12 cellular contexts compared by ENCODE assay signal in genomic region chr1:151312439-151313225, GRCh38. TPM values are rescaled to one million over a fixed set of nuclear protein-coding genes. Genes with fewer than 3 reads are reported as not detected.
DNase-seq lines count a peak whose midpoint lies in the region; ATAC-seq and TF ChIP-seq lines count a peak whose summit lies in the region.
"Had no signal": no experiment of that assay in that cellular context is flagged by ENCODE, and none has a peak within 500 bp of the region (broad histone marks: within the 10 kb centered on the region; RNA-seq: fewer than 3 reads in every experiment).

No MANE protein-coding gene starts in this region.

- in situ Hi-C loops in astrocyte of the spinal cord (cut with HindIII; ENCODE audit: low sequenced_read_pairs) = no loop called here

- no peaks in the 10 kb centered on the region for H3K27me3 Mint-ChIP-seq in activated T-cell treated with anti-CD3 and anti-CD28 coated beads, Interleukin-2, amount 50 U/mL, for 72 hours (ENCODE audit: low read depth)
- H3K27me3 Mint-ChIP-seq in activated T-cell treated with anti-CD3 and anti-CD28 coated beads, Interleukin-2, amount 50 U/mL, for 4 hours (ENCODE audit: low read depth) = no peaks in the 10 kb centered on the region

- no peak for DNase-seq in activated T-cell treated with anti-CD3 and anti-CD28 coated beads, Interleukin-2, amount 50 U/mL, for 72 hours
- no peak for DNase-seq in activated T-cell treated with anti-CD3 and anti-CD28 coated beads, Interleukin-2, amount 50 U/mL, for 4 hours
- DNase-seq in astrocyte of the spinal cord (ENCODE audit: low read depth, low spot score) (peak; percentile 50), left lung (no peak), tibial artery (no peak), MV-4-11 (lab: John Stamatoyannopoulos, UW) (no peak), posterior vena cava (ENCODE audit: low spot score) (no peak), GM20000 (ENCODE audit: low spot score) (no peak)
- DNase-seq: activated effector memory CD4-positive, alpha-beta T cell treated with Interleukin-2 at 50 U/mL for 16 hours; NCI-H2029 treated with DMSO at 0.1 percent for 48 hours; stimulated activated naive CD4-positive, alpha-beta T cell had no signal

- intact Hi-C loops in left lung (cut with DNase I) (no loop called here), tibial artery (cut with DNase I; ENCODE audit: low total_unique reads) (no loop called here), posterior vena cava (cut with DNase I) (no loop called here)

- H3K27me3 ChIP-seq in left lung (no peaks in the 10 kb centered on the region), tibial artery (no peaks in the 10 kb centered on the region)

- H3K36me3 ChIP-seq in left lung = peaks cover 0 to 90% of the 10 kb centered on the region in 2 donors
- peaks cover 18 to 90% (median 52%) of the 10 kb centered on the region in 3 donors for H3K36me3 ChIP-seq in tibial artery

- no peaks in the 10 kb centered on the region for H3K9me3 ChIP-seq in left lung
- H3K9me3 ChIP-seq in tibial artery = no peaks in the 10 kb centered on the region

- peak overlapping the region; percentile 65 to 77 for H3K27ac ChIP-seq in left lung
- peak overlapping the region; percentile 70 to 78 for H3K27ac ChIP-seq in tibial artery

- H3K4me3 ChIP-seq in astrocyte of the spinal cord (ENCODE audit: low read depth, low read length) (no peak overlapping the region), left lung (no peak overlapping the region), tibial artery (no peak overlapping the region)
- H3K4me3 ChIP-seq: GM12878 had no signal

- peaks cover 48% of the 10 kb centered on the region for H3K4me1 Mint-ChIP-seq in activated T-cell treated with anti-CD3 and anti-CD28 coated beads, Interleukin-2, amount 50 U/mL, for 72 hours (ENCODE audit: low read depth)
- peaks cover 45% of the 10 kb centered on the region for H3K4me1 Mint-ChIP-seq in activated T-cell treated with anti-CD3 and anti-CD28 coated beads, Interleukin-2, amount 50 U/mL, for 4 hours (ENCODE audit: low read depth)

- ATAC-seq in activated T-cell treated with anti-CD3 and anti-CD28 coated beads, Interleukin-2, amount 50 U/mL, for 72 hours (replicated peaks in 1 of 2) = no peak
- no peak for ATAC-seq in activated T-cell treated with anti-CD3 and anti-CD28 coated beads, Interleukin-2, amount 50 U/mL, for 4 hours
- ATAC-seq in left lung = no peak
- ATAC-seq: GM12878 had no signal

- peak overlapping the region; percentile 67 to 72 for H3K4me3 Mint-ChIP-seq in activated T-cell treated with anti-CD3 and anti-CD28 coated beads, Interleukin-2, amount 50 U/mL, for 72 hours
- H3K4me3 Mint-ChIP-seq in activated T-cell treated with anti-CD3 and anti-CD28 coated beads, Interleukin-2, amount 50 U/mL, for 4 hours = no peak overlapping the region

- H3K27ac Mint-ChIP-seq in activated T-cell treated with anti-CD3 and anti-CD28 coated beads, Interleukin-2, amount 50 U/mL, for 72 hours = peak overlapping the region; percentile 98

- H3K9me3 Mint-ChIP-seq in activated T-cell treated with anti-CD3 and anti-CD28 coated beads, Interleukin-2, amount 50 U/mL, for 72 hours = no peaks in the 10 kb centered on the region
- no peaks in the 10 kb centered on the region for H3K9me3 Mint-ChIP-seq in activated T-cell treated with anti-CD3 and anti-CD28 coated beads, Interleukin-2, amount 50 U/mL, for 4 hours

- TF ChIP-seq CTCF in astrocyte of the spinal cord (IDR thresholded peaks at IDR 0.05; ENCODE audit: low read depth, low read length) = no peak
- TF ChIP-seq CTCF in left lung (IDR thresholded peaks at IDR 0.05) = no peak
- TF ChIP-seq CTCF in tibial artery (IDR thresholded peaks at IDR 0.05) = no peak
- TF ChIP-seq CTCF in GM20000 (IDR thresholded peaks at IDR 0.05; ENCODE audit: extremely low read depth, missing control alignments) = no peak

- H3K36me3 Mint-ChIP-seq in activated T-cell treated with anti-CD3 and anti-CD28 coated beads, Interleukin-2, amount 50 U/mL, for 72 hours (ENCODE audit: insufficient read depth in 2 of 2) = peaks cover 4 to 8% of the 10 kb centered on the region in 2 donors
- H3K36me3 Mint-ChIP-seq in activated T-cell treated with anti-CD3 and anti-CD28 coated beads, Interleukin-2, amount 50 U/mL, for 4 hours (ENCODE audit: insufficient read depth) = peaks cover 40% of the 10 kb centered on the region

- H3K4me1 ChIP-seq in left lung (peaks cover 23 to 54% of the 10 kb centered on the region in 2 donors), tibial artery (peaks cover 0 to 48% (median 37%) of the 10 kb centered on the region in 4 donors)

RNA-seq across cellular contexts. Expression of gene PI4KB, which starts 14.6 kb away (rescaled TPM):
- total RNA-seq in activated T-cell treated with anti-CD3 and anti-CD28 coated beads, Interleukin-2, amount 50 U/mL, for 72 hours = 10 to 100 TPM; 64.8 to 71.4 TPM
- 10 to 100 TPM; 50.9 to 60.2 (median 57.8) TPM for total RNA-seq in activated T-cell treated with anti-CD3 and anti-CD28 coated beads, Interleukin-2, amount 50 U/mL, for 4 hours
- 10 to 100 TPM; 54.8 to 71.3 TPM for total RNA-seq in left lung
- total RNA-seq in posterior vena cava = 10 to 100 TPM; 51.9 to 58.7 TPM

RNA-seq across cellular contexts. Expression of gene ZNF687, which starts 30.5 kb away (rescaled TPM):
- total RNA-seq in activated T-cell treated with anti-CD3 and anti-CD28 coated beads, Interleukin-2, amount 50 U/mL, for 72 hours = 10 to 100 TPM; 39.9 to 40.3 TPM
- total RNA-seq in activated T-cell treated with anti-CD3 and anti-CD28 coated beads, Interleukin-2, amount 50 U/mL, for 4 hours = 10 to 100 TPM; 25.3 to 27.5 (median 25.9) TPM
- total RNA-seq in left lung (10 to 100 TPM; 17.7 to 22.8 TPM), posterior vena cava (10 to 100 TPM; 16.7 to 17.1 TPM)

RNA-seq across cellular contexts. Expression of gene RFX5, which starts 34.4 kb away (rescaled TPM):
- total RNA-seq in activated T-cell treated with anti-CD3 and anti-CD28 coated beads, Interleukin-2, amount 50 U/mL, for 72 hours = 10 to 100 TPM; 67.6 to 95.4 TPM
- 10 to 100 TPM; 48.7 to 58.6 (median 50.9) TPM for total RNA-seq in activated T-cell treated with anti-CD3 and anti-CD28 coated beads, Interleukin-2, amount 50 U/mL, for 4 hours
- total RNA-seq in left lung (10 to 100 TPM; 37.1 to 63.3 TPM), posterior vena cava (10 to 100 TPM; 26.0 to 31.1 TPM)

RNA-seq across cellular contexts. Expression of gene PSMD4, which starts 58.1 kb away (rescaled TPM):
- 100 to 1,000 TPM; 168 to 205 TPM for total RNA-seq in activated T-cell treated with anti-CD3 and anti-CD28 coated beads, Interleukin-2, amount 50 U/mL, for 72 hours
- total RNA-seq in activated T-cell treated with anti-CD3 and anti-CD28 coated beads, Interleukin-2, amount 50 U/mL, for 4 hours = 100 to 1,000 TPM; 336 to 368 (median 350) TPM
- total RNA-seq in left lung = 100 to 1,000 TPM; 104 to 153 TPM
- total RNA-seq in posterior vena cava = 100 to 1,000 TPM; 131 to 139 TPM

RNA-seq across cellular contexts. Expression of gene SELENBP1, which starts 59.9 kb away (rescaled TPM):
- total RNA-seq in activated T-cell treated with anti-CD3 and anti-CD28 coated beads, Interleukin-2, amount 50 U/mL, for 72 hours = not detected
- under 1 TPM; 0.43 to 0.82 (median 0.63) TPM for total RNA-seq in activated T-cell treated with anti-CD3 and anti-CD28 coated beads, Interleukin-2, amount 50 U/mL, for 4 hours
- 100 to 1,000 TPM; 131 to 258 TPM for total RNA-seq in left lung
- total RNA-seq in posterior vena cava = 10 to 100 TPM; 14.9 to 50.4 TPM
